ENCODE assay signal across 17 cellular contexts in genomic region chr4:133866328-133866699, GRCh38.
DNase-seq lines count a peak whose midpoint lies in the region; ATAC-seq and TF ChIP-seq lines count a peak whose summit lies in the region.
"Had no signal": no experiment of that assay in that cellular context is flagged by ENCODE, and none has a peak within 500 bp of the region (broad histone marks: within the 10 kb centered on the region; RNA-seq: fewer than 3 reads in every experiment).

No MANE protein-coding gene starts in this region.

- H3K4me1 Mint-ChIP-seq in H9 (peaks cover 0 to 6% of the 10 kb centered on the region in 2 experiments; a peak in 1 of 4 replicates), neural progenitor cell (peaks cover 8% of the 10 kb centered on the region)
- H3K4me1 Mint-ChIP-seq: activated naive CD8-positive, alpha-beta T cell treated with anti-CD3 and anti-CD28 coated beads for 36 hours; nephron had no signal

- ATAC-seq in HG02973 (IDR thresholded peaks at IDR 0.05; ENCODE audit: unreplicated experiment) (no peak), heart left ventricle (no peak)

- WGBS in H9 (ENCODE audit: extremely low coverage, insufficient read length, low lambda C conversion rate), result no CpG with 5 or more reads among the region's 2 CpGs
- 64 to 67% (median 66%) methylated on average over 2 of the region's 2 CpGs for WGBS in heart left ventricle, 4 donors

- H3K18ac ChIP-seq in H9 (ENCODE audit: insufficient read length, low read depth, low read length), result no peak overlapping the region

- peak overlapping the region; percentile 37 for H3K4me3 ChIP-seq in endocrine pancreas (ENCODE audit: control insufficient read depth, insufficient read depth, low read length)
- no peak overlapping the region for H3K4me3 ChIP-seq in neural progenitor cell
- no peak overlapping the region for H3K4me3 ChIP-seq in heart left ventricle
- H3K4me3 ChIP-seq: tibial artery had no signal

- H3K36me3 ChIP-seq in endocrine pancreas (ENCODE audit: control insufficient read depth, insufficient read depth, low read length), result no peaks in the 10 kb centered on the region
- H3K36me3 ChIP-seq in neural progenitor cell, result no peaks in the 10 kb centered on the region
- no peaks in the 10 kb centered on the region for H3K36me3 ChIP-seq in heart left ventricle
- H3K36me3 ChIP-seq: tibial artery had no signal

- H3T11ph ChIP-seq in H9 (ENCODE audit: low read length), result no peak overlapping the region

- no peak overlapping the region for H4K91ac ChIP-seq in H9 (ENCODE audit: insufficient read length, low read depth, low read length)

- H2AK5ac ChIP-seq in H9 (ENCODE audit: insufficient read length, low read length), result no peak overlapping the region

- H3K79me2 ChIP-seq in H9 (ENCODE audit: insufficient read depth, low read length) (no peaks in the 10 kb centered on the region), neural progenitor cell (ENCODE audit: low read depth) (no peaks in the 10 kb centered on the region)

- H3K27ac ChIP-seq in H9 (ENCODE audit: insufficient read length, low read depth, low read length) (no peak overlapping the region), neural progenitor cell (no peak overlapping the region), heart left ventricle (no peak overlapping the region)
- H3K27ac ChIP-seq: epithelial cell of prostate, tibial artery had no signal

- H3K27me3 Mint-ChIP-seq in H9 (ENCODE audit: low read depth) (no peaks in the 10 kb centered on the region), neural progenitor cell (ENCODE audit: insufficient read depth, low read depth) (peaks cover 3% of the 10 kb centered on the region)
- H3K27me3 Mint-ChIP-seq: activated naive CD8-positive, alpha-beta T cell treated with anti-CD3 and anti-CD28 coated beads for 36 hours had no signal

- H3K14ac ChIP-seq in H9 (ENCODE audit: insufficient read depth, low read length), result no peak overlapping the region

- H3K9me3 ChIP-seq in H9 (ENCODE audit: control insufficient read depth, low read depth, low read length) (no peaks in the 10 kb centered on the region), endocrine pancreas (ENCODE audit: control insufficient read depth, low read length) (no peaks in the 10 kb centered on the region), neural progenitor cell (ENCODE audit: low read depth) (no peaks in the 10 kb centered on the region), heart left ventricle (no peaks in the 10 kb centered on the region)
- H3K9me3 ChIP-seq: tibial artery had no signal

- H3K9ac ChIP-seq in H9 (ENCODE audit: extremely low read depth, insufficient read length, low read length) (no peak overlapping the region), endocrine pancreas (ENCODE audit: control insufficient read depth, insufficient read depth, low read length) (no peak overlapping the region), neural progenitor cell (no peak overlapping the region)

- H3K56ac ChIP-seq in H9 (ENCODE audit: insufficient read length, low read depth, low read length), result no peak overlapping the region

- no peak overlapping the region for H2BK5ac ChIP-seq in H9 (ENCODE audit: insufficient read length, low read length)

- H2BK120ac ChIP-seq in H9 (ENCODE audit: low read depth, low read length, poor library complexity, severe bottlenecking), result no peak overlapping the region

- H2BK20ac ChIP-seq in H9 (ENCODE audit: low read depth, low read length, poor library complexity, severe bottlenecking), result no peak overlapping the region

- H3K23ac ChIP-seq in H9 (ENCODE audit: insufficient read length, low read depth, low read length), result no peak overlapping the region

- H3K4ac ChIP-seq in H9 (ENCODE audit: low read depth, low read length), result no peak overlapping the region

- no peak overlapping the region for H4K5ac ChIP-seq in H9 (ENCODE audit: insufficient read length, low read depth, low read length)

- no peak overlapping the region for H4K8ac ChIP-seq in H9 (replicated peaks; ENCODE audit: insufficient read length, low read depth, low read length)

- no peaks in the 10 kb centered on the region for H3K4me1 ChIP-seq in H9 (ENCODE audit: insufficient read depth, low read length)
- no peaks in the 10 kb centered on the region for H3K4me1 ChIP-seq in endocrine pancreas (ENCODE audit: control insufficient read depth, insufficient read depth, low read length)
- H3K4me1 ChIP-seq in neural progenitor cell, result peaks cover 7% of the 10 kb centered on the region
- no peaks in the 10 kb centered on the region for H3K4me1 ChIP-seq in heart left ventricle
- H3K4me1 ChIP-seq: tibial artery had no signal

- H3K36me3 Mint-ChIP-seq in H9 (ENCODE audit: insufficient read depth in 1 of 3, low read depth in 3 of 3) (no peaks in the 10 kb centered on the region), neural progenitor cell (no peaks in the 10 kb centered on the region)
- H3K36me3 Mint-ChIP-seq: activated naive CD8-positive, alpha-beta T cell treated with anti-CD3 and anti-CD28 coated beads for 36 hours had no signal

- H3K9me3 Mint-ChIP-seq in H9, result no peaks in the 10 kb centered on the region
- no peaks in the 10 kb centered on the region for H3K9me3 Mint-ChIP-seq in neural progenitor cell
- H3K9me3 Mint-ChIP-seq: activated naive CD8-positive, alpha-beta T cell treated with anti-CD3 and anti-CD28 coated beads for 36 hours; nephron had no signal

- H2AFZ ChIP-seq in H9 (ENCODE audit: low read length), result no peak overlapping the region
- no peak overlapping the region for H2AFZ ChIP-seq in neural progenitor cell (replicated peaks)

- H4K20me1 ChIP-seq in H9 (ENCODE audit: control insufficient read depth, insufficient read depth, insufficient read length) (no peaks in the 10 kb centered on the region), neural progenitor cell (ENCODE audit: low read depth) (no peaks in the 10 kb centered on the region)

- TF ChIP-seq POLR2A in heart left ventricle (IDR thresholded peaks at IDR 0.05), result no peak

- intact Hi-C loops in heart left ventricle (cut with DNase I), result no loop called here

- no peaks in the 10 kb centered on the region for H3K27me3 ChIP-seq in H9 (ENCODE audit: insufficient read depth, low read length)
- no peaks in the 10 kb centered on the region for H3K27me3 ChIP-seq in endocrine pancreas (ENCODE audit: control insufficient read depth, insufficient read depth, low read length)
- no peaks in the 10 kb centered on the region for H3K27me3 ChIP-seq in neural progenitor cell
- no peaks in the 10 kb centered on the region for H3K27me3 ChIP-seq in heart left ventricle
- H3K27me3 ChIP-seq: tibial artery had no signal

- TF ChIP-seq CTCF in H9 (conservative IDR thresholded peaks at IDR 0.05) (no peak), neural progenitor cell (IDR thresholded peaks at IDR 0.05) (no peak), heart left ventricle (IDR thresholded peaks at IDR 0.05) (no peak)

- H3K79me1 ChIP-seq in H9 (ENCODE audit: insufficient read depth, low read depth, low read length, poor library complexity, severe bottlenecking), result no peaks in the 10 kb centered on the region

- DNase-seq in H9 (no peak), NCI-H345 treated with DMSO at 0.1 percent for 48 hours (lab: John Stamatoyannopoulos, UW; ENCODE audit: unreplicated experiment) (peak; percentile 66), neural progenitor cell (ENCODE audit: low spot score) (no peak), activated gamma-delta T cell treated with Interleukin-2 at 50 U/mL for 16 hours (no peak), heart left ventricle (no peak), cerebellum (ENCODE audit: low spot score) (no peak)
- DNase-seq: activated naive CD8-positive, alpha-beta T cell treated with anti-CD3 and anti-CD28 coated beads for 36 hours; C1 segment of cervical spinal cord; cerebellar nuclear complex; hippocampal formation; left ventricle myocardium superior; stimulated activated CD4-positive, alpha-beta T cell treated with anti-CD3 and anti-CD28 coated beads, Interleukin-2, amount 100 ng/mL, for 48 hours; tibial artery had no signal

- H3K4me2 ChIP-seq in H9 (ENCODE audit: insufficient read depth, insufficient read length, low read length), result no peak overlapping the region
- no peak overlapping the region for H3K4me2 ChIP-seq in neural progenitor cell

- H2BK15ac ChIP-seq in H9 (ENCODE audit: low read depth, low read length), result no peak overlapping the region

- H3F3A ChIP-seq in neural progenitor cell (ENCODE audit: low read depth), result no peaks in the 10 kb centered on the region

- no peak overlapping the region for H2BK12ac ChIP-seq in H9 (ENCODE audit: insufficient read length, low read depth, low read length)

- H3K23me2 ChIP-seq in H9 (ENCODE audit: insufficient read length, low read depth, low read length, poor library complexity, severe bottlenecking), result no peaks in the 10 kb centered on the region

- H3K27ac Mint-ChIP-seq in H9, result peak overlapping the region in 2 of 3 experiments; percentile 4 to 21; a peak in 1 of 7 replicates
- H3K27ac Mint-ChIP-seq in neural progenitor cell, result peak overlapping the region; percentile 21
- H3K27ac Mint-ChIP-seq: activated naive CD8-positive, alpha-beta T cell treated with anti-CD3 and anti-CD28 coated beads for 36 hours; nephron had no signal

- H3K4me3 Mint-ChIP-seq in H9 (no peak overlapping the region), neural progenitor cell (no peak overlapping the region)
- H3K4me3 Mint-ChIP-seq: activated naive CD8-positive, alpha-beta T cell treated with anti-CD3 and anti-CD28 coated beads for 36 hours; nephron had no signal
